Comparison of ENCODE assay signal across 8 cellular contexts in genomic region chr6:4774715-4775590, GRCh38. TPM values are rescaled to one million over a fixed set of nuclear protein-coding genes. Genes with fewer than 3 reads are reported as not detected.
DNase-seq lines count a peak whose midpoint lies in the region; ATAC-seq lines count a peak whose summit lies in the region.

No MANE protein-coding gene starts in this region.

- peaks cover 2 to 9% of the 10 kb centered on the region in 2 donors for H3K36me3 Mint-ChIP-seq in stimulated activated naive B cell treated with anti-CD40 and anti-IgM and Interleukin-4, amounts not matched to agents 10 μg/mL and 1 μg/mL and 100 μg/mL, for 72 hours

- H3K27me3 Mint-ChIP-seq in stimulated activated naive B cell treated with anti-CD40 and anti-IgM and Interleukin-4, amounts not matched to agents 10 μg/mL and 1 μg/mL and 100 μg/mL, for 72 hours = peaks cover 0 to 11% of the 10 kb centered on the region in 2 donors

- ATAC-seq in stimulated activated naive B cell treated with anti-CD40 and anti-IgM and Interleukin-4, amounts not matched to agents 10 μg/mL and 1 μg/mL and 100 μg/mL, for 72 hours (replicated peaks) = peak; percentile 0 to 1
- no peak for ATAC-seq in GM19463 (IDR thresholded peaks at IDR 0.05; ENCODE audit: unreplicated experiment)

- H3K9me3 Mint-ChIP-seq in stimulated activated naive B cell treated with anti-CD40 and anti-IgM and Interleukin-4, amounts not matched to agents 10 μg/mL and 1 μg/mL and 100 μg/mL, for 72 hours = peaks cover 5 to 7% of the 10 kb centered on the region in 2 donors

- peaks cover 33 to 49% of the 10 kb centered on the region in 2 donors for H3K4me1 Mint-ChIP-seq in stimulated activated naive B cell treated with anti-CD40 and anti-IgM and Interleukin-4, amounts not matched to agents 10 μg/mL and 1 μg/mL and 100 μg/mL, for 72 hours

- H3K27ac Mint-ChIP-seq in stimulated activated naive B cell treated with anti-CD40 and anti-IgM and Interleukin-4, amounts not matched to agents 10 μg/mL and 1 μg/mL and 100 μg/mL, for 72 hours = peak overlapping the region; percentile 95

- peak in 2 of 3 experiments; percentile 21 to 22 for DNase-seq in activated CD8-positive, alpha-beta memory T cell treated with anti-CD3 and anti-CD28 coated beads for 48 hours (ENCODE audit: low read depth in 2 of 3, low spot score in 2 of 3)
- no peak for DNase-seq in activated CD8-positive, alpha-beta memory T cell treated with anti-CD3 and anti-CD28 coated beads, Interleukin-2, amount 50 U/mL, for 4 hours
- DNase-seq in T follicular helper cell (ENCODE audit: low read depth) (peak; percentile 6), cerebellum (ENCODE audit: low spot score) (peak; percentile 6), left kidney (ENCODE audit: low read depth, low spot score) (peak; percentile 49), AG08395 (ENCODE audit: low spot score) (no peak)
- no peak for DNase-seq in stimulated activated naive B cell treated with anti-CD40 and anti-IgM and Interleukin-4, amounts not matched to agents 10 μg/mL and 1 μg/mL and 100 μg/mL, for 72 hours

- H3K4me3 Mint-ChIP-seq in stimulated activated naive B cell treated with anti-CD40 and anti-IgM and Interleukin-4, amounts not matched to agents 10 μg/mL and 1 μg/mL and 100 μg/mL, for 72 hours = peak overlapping the region; percentile 88 to 93

RNA-seq across cellular contexts. Expression of gene CDYL, which starts 1.3 kb away (rescaled TPM):
- total RNA-seq in cerebellum = 31.8 TPM

Comparison
In these comparisons a context has a peak if more than half of its experiments do, and no peak if none do; other contexts are left out.
1. DNase-seq: peak in activated CD8-positive, alpha-beta memory T cell treated with anti-CD3 and anti-CD28 coated beads for 48 hours (2 of 3), T follicular helper cell (single experiment), cerebellum (single experiment) and left kidney (single experiment); none in activated CD8-positive, alpha-beta memory T cell treated with anti-CD3 and anti-CD28 coated beads, Interleukin-2, amount 50 U/mL, for 4 hours (single experiment), stimulated activated naive B cell treated with anti-CD40 and anti-IgM and Interleukin-4, amounts not matched to agents 10 μg/mL and 1 μg/mL and 100 μg/mL, for 72 hours (single experiment) and AG08395 (single experiment).